Comparison of ENCODE assay signal across 10 cellular contexts in the genomic region with DNA sequence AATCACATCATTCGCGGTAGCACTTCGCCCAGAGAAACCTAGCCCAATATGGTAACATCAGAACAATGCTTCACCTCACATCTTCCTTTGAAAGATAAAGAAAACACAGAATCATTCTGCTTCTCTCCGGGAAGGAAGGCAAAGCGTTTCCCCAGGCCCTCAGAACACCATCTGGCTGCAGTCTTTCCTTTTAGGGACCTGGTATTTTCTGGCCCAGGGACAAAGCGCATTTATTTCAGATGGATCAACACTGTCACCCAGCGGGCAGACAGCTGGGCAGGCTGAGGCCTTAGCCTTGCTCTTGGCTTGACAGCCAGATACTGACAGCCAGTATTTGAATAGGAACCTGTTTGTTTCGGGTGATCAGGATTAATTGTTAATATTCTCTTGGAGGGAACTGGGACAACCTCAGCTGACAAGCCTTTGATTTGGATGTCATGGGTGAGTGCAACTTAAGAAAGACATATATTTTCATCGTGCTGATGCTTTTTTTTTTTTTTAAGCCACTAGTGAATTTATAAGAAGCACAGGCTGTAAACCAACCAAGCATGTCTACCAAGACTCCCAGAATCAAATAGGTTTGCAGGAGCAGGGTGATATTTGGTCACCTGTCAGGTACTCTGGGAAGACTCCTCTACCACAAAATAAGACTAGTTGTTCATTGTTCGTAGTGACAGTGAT.
DNase-seq lines count a peak whose midpoint lies in the region; ATAC-seq and TF ChIP-seq lines count a peak whose summit lies in the region.
"Had no signal": no experiment of that assay in that cellular context is flagged by ENCODE, and none has a peak within 500 bp of the region (broad histone marks: within the 10 kb centered on the region; RNA-seq: fewer than 3 reads in every experiment).

No MANE protein-coding gene starts in this region.

- H2BK15ac ChIP-seq in mesendoderm (replicated peaks; ENCODE audit: low read depth), result peak overlapping the region; percentile 57

- WGBS in mesendoderm (ENCODE audit: extremely low coverage, insufficient coverage, low lambda C conversion rate), result no CpG with 5 or more reads among the region's 10 CpGs

- H3K36me3 ChIP-seq in Peyer's patch (no peaks in the 10 kb centered on the region), mesendoderm (ENCODE audit: control insufficient read depth, insufficient read depth, low read length) (no peaks in the 10 kb centered on the region)

- H3K23ac ChIP-seq in mesendoderm (ENCODE audit: low read length), result no peak overlapping the region

- no peak overlapping the region for H3K18ac ChIP-seq in mesendoderm (ENCODE audit: low read length)

- H2BK5ac ChIP-seq in mesendoderm (ENCODE audit: low read length), result no peak overlapping the region

- no peak overlapping the region for H3K4ac ChIP-seq in mesendoderm (ENCODE audit: low read depth, low read length)

- peaks cover 0 to 8% of the 10 kb centered on the region in 2 donors for H3K27me3 Mint-ChIP-seq in stimulated activated naive B cell treated with anti-CD40 and anti-IgM and Interleukin-4, amounts not matched to agents 10 μg/mL and 1 μg/mL and 100 μg/mL, for 72 hours

- peak overlapping the region; percentile 56 for H4K8ac ChIP-seq in mesendoderm (ENCODE audit: low read depth, low read length)

- peak overlapping the region; percentile 40 for H3K56ac ChIP-seq in mesendoderm (ENCODE audit: low read length)

- TF ChIP-seq CTCF in Peyer's patch (IDR thresholded peaks at IDR 0.05) (peak in 4 of 6 experiments; percentile 47 to 72 (median 66)), epithelial cell of esophagus (IDR thresholded peaks at IDR 0.05; ENCODE audit: insufficient read depth, low read depth, low read length, missing control alignments) (peak; percentile 97)

- H2BK120ac ChIP-seq in mesendoderm (ENCODE audit: low read depth, low read length), result no peak overlapping the region

- peak overlapping the region in 1 of 4 donors; percentile 61 for H3K27ac ChIP-seq in Peyer's patch
- H3K27ac ChIP-seq in mesendoderm (ENCODE audit: low read depth, low read length), result peak overlapping the region; percentile 50

- no peak overlapping the region for H3K27ac Mint-ChIP-seq in stimulated activated naive B cell treated with anti-CD40 and anti-IgM and Interleukin-4, amounts not matched to agents 10 μg/mL and 1 μg/mL and 100 μg/mL, for 72 hours
- H3K27ac Mint-ChIP-seq: activated naive CD8-positive, alpha-beta T cell treated with anti-CD3 and anti-CD28 coated beads, Interleukin-2, amount 10 ng/mL, durations not matched to agents 7 days and 5 days had no signal

- ATAC-seq in HG03280 (IDR thresholded peaks at IDR 0.05; ENCODE audit: unreplicated experiment) (no peak), HG03521 (IDR thresholded peaks at IDR 0.05; ENCODE audit: unreplicated experiment) (no peak)
- no peak for ATAC-seq in stimulated activated naive B cell treated with anti-CD40 and anti-IgM and Interleukin-4, amounts not matched to agents 10 μg/mL and 1 μg/mL and 100 μg/mL, for 72 hours (replicated peaks)

- H3K4me1 Mint-ChIP-seq in stimulated activated naive B cell treated with anti-CD40 and anti-IgM and Interleukin-4, amounts not matched to agents 10 μg/mL and 1 μg/mL and 100 μg/mL, for 72 hours, result no peaks in the 10 kb centered on the region

- H2AK5ac ChIP-seq in mesendoderm (ENCODE audit: low read length), result no peak overlapping the region

- H3K4me3 Mint-ChIP-seq in stimulated activated naive B cell treated with anti-CD40 and anti-IgM and Interleukin-4, amounts not matched to agents 10 μg/mL and 1 μg/mL and 100 μg/mL, for 72 hours, result no peak overlapping the region
- H3K4me3 Mint-ChIP-seq: activated naive CD8-positive, alpha-beta T cell treated with anti-CD3 and anti-CD28 coated beads, Interleukin-2, amount 10 ng/mL, durations not matched to agents 7 days and 5 days had no signal

- H3K36me3 Mint-ChIP-seq in stimulated activated naive B cell treated with anti-CD40 and anti-IgM and Interleukin-4, amounts not matched to agents 10 μg/mL and 1 μg/mL and 100 μg/mL, for 72 hours, result no peaks in the 10 kb centered on the region
- H3K36me3 Mint-ChIP-seq: activated naive CD8-positive, alpha-beta T cell treated with anti-CD3 and anti-CD28 coated beads, Interleukin-2, amount 10 ng/mL, durations not matched to agents 7 days and 5 days had no signal

- DNase-seq in A172 (ENCODE audit: low spot score), result peak; percentile 66
- DNase-seq in HT-29 (ENCODE audit: low spot score), result peak; percentile 88
- DNase-seq in Peyer's patch, result peak; percentile 22 to 66 (median 56)
- DNase-seq in epithelial cell of esophagus (ENCODE audit: low read depth), result peak; percentile 81
- peak; percentile 94 for DNase-seq in mesendoderm
- DNase-seq in stimulated activated naive B cell treated with anti-CD40 and anti-IgM and Interleukin-4, amounts not matched to agents 10 μg/mL and 1 μg/mL and 100 μg/mL, for 72 hours, result no peak
- DNase-seq: activated naive CD8-positive, alpha-beta T cell treated with anti-CD3 and anti-CD28 coated beads, Interleukin-2, amount 10 ng/mL, durations not matched to agents 7 days and 5 days; DND-41 had no signal

- peak overlapping the region; percentile 2 for H3K9ac ChIP-seq in mesendoderm (ENCODE audit: low read length)

- H3K79me1 ChIP-seq in mesendoderm (ENCODE audit: low read length), result no peaks in the 10 kb centered on the region

- H3K4me1 ChIP-seq in Peyer's patch (no peaks in the 10 kb centered on the region), mesendoderm (ENCODE audit: control insufficient read depth, low read depth, low read length) (no peaks in the 10 kb centered on the region)

- H3K9me3 ChIP-seq in Peyer's patch, result no peaks in the 10 kb centered on the region

- H3K27me3 ChIP-seq in Peyer's patch (no peaks in the 10 kb centered on the region), mesendoderm (ENCODE audit: insufficient read depth, low read length, poor library complexity) (no peaks in the 10 kb centered on the region)

- no peak overlapping the region for H3K4me2 ChIP-seq in mesendoderm (ENCODE audit: low read length)

- no peak for TF ChIP-seq POLR2A in Peyer's patch (IDR thresholded peaks at IDR 0.05)

- H3K4me3 ChIP-seq in Peyer's patch (no peak overlapping the region), epithelial cell of esophagus (ENCODE audit: low read length) (no peak overlapping the region), mesendoderm (ENCODE audit: low read length) (no peak overlapping the region)

- H4K5ac ChIP-seq in mesendoderm (ENCODE audit: low read length), result no peak overlapping the region

- peaks cover 0 to 6% of the 10 kb centered on the region in 2 donors for H3K9me3 Mint-ChIP-seq in stimulated activated naive B cell treated with anti-CD40 and anti-IgM and Interleukin-4, amounts not matched to agents 10 μg/mL and 1 μg/mL and 100 μg/mL, for 72 hours
- H3K9me3 Mint-ChIP-seq: activated naive CD8-positive, alpha-beta T cell treated with anti-CD3 and anti-CD28 coated beads, Interleukin-2, amount 10 ng/mL, durations not matched to agents 7 days and 5 days had no signal

- H3K79me2 ChIP-seq in mesendoderm (ENCODE audit: control insufficient read depth, insufficient read depth, low read length), result no peaks in the 10 kb centered on the region
